8 cellular contexts compared by ENCODE assay signal in genomic region chr2:63488118-63488713, GRCh38.
DNase-seq lines count a peak whose midpoint lies in the region; ATAC-seq and TF ChIP-seq lines count a peak whose summit lies in the region.

No MANE protein-coding gene starts in this region.

- no peak overlapping the region for H3K9ac ChIP-seq in mesendoderm (ENCODE audit: low read length)

- no peaks in the 10 kb centered on the region for H3K79me2 ChIP-seq in mesendoderm (ENCODE audit: control insufficient read depth, insufficient read depth, low read length)

- no peaks in the 10 kb centered on the region for H3K4me1 Mint-ChIP-seq in activated naive CD8-positive, alpha-beta T cell treated with anti-CD3 and anti-CD28 coated beads, Interleukin-2, amount 50 U/mL, for 24 hours
- H3K4me1 Mint-ChIP-seq in activated naive CD8-positive, alpha-beta T cell treated with anti-CD3 and anti-CD28 coated beads for 36 hours, result no peaks in the 10 kb centered on the region
- H3K4me1 Mint-ChIP-seq in brain, result no peaks in the 10 kb centered on the region

- no peak overlapping the region for H2BK5ac ChIP-seq in mesendoderm (ENCODE audit: low read length)

- peak; percentile 64 to 82 for TF ChIP-seq CTCF in brain (conservative IDR thresholded peaks at IDR 0.05)

- no peaks in the 10 kb centered on the region for H3K36me3 Mint-ChIP-seq in activated naive CD8-positive, alpha-beta T cell treated with anti-CD3 and anti-CD28 coated beads, Interleukin-2, amount 50 U/mL, for 24 hours (ENCODE audit: low read depth)
- H3K36me3 Mint-ChIP-seq in activated naive CD8-positive, alpha-beta T cell treated with anti-CD3 and anti-CD28 coated beads for 36 hours, result no peaks in the 10 kb centered on the region
- no peaks in the 10 kb centered on the region for H3K36me3 Mint-ChIP-seq in brain

- no peaks in the 10 kb centered on the region for H3K9me3 ChIP-seq in MG63

- H3K4me3 Mint-ChIP-seq in activated naive CD8-positive, alpha-beta T cell treated with anti-CD3 and anti-CD28 coated beads, Interleukin-2, amount 50 U/mL, for 24 hours, result no peak overlapping the region
- no peak overlapping the region for H3K4me3 Mint-ChIP-seq in activated naive CD8-positive, alpha-beta T cell treated with anti-CD3 and anti-CD28 coated beads for 36 hours
- H3K4me3 Mint-ChIP-seq in brain, result no peak overlapping the region

- no peaks in the 10 kb centered on the region for H3K79me1 ChIP-seq in mesendoderm (ENCODE audit: low read length)

- H3K23ac ChIP-seq in mesendoderm (ENCODE audit: low read length), result no peak overlapping the region

- H3K4me1 ChIP-seq in mesendoderm (ENCODE audit: control insufficient read depth, low read depth, low read length), result no peaks in the 10 kb centered on the region

- DNase-seq in activated naive CD8-positive, alpha-beta T cell treated with anti-CD3 and anti-CD28 coated beads, Interleukin-2, amount 50 U/mL, for 24 hours, result peak; percentile 4
- no peak for DNase-seq in activated naive CD8-positive, alpha-beta T cell treated with anti-CD3 and anti-CD28 coated beads for 36 hours
- peak; percentile 4 for DNase-seq in MG63
- DNase-seq in mesendoderm, result peak; percentile 28

- WGBS in mesendoderm (ENCODE audit: extremely low coverage, insufficient coverage, low lambda C conversion rate), result no CpG with 5 or more reads among the region's 2 CpGs

- H4K5ac ChIP-seq in mesendoderm (ENCODE audit: low read length), result no peak overlapping the region

- no peak overlapping the region for H4K8ac ChIP-seq in mesendoderm (ENCODE audit: low read depth, low read length)

- H2AK5ac ChIP-seq in mesendoderm (ENCODE audit: low read length), result no peak overlapping the region

- no peaks in the 10 kb centered on the region for H3K27me3 Mint-ChIP-seq in activated naive CD8-positive, alpha-beta T cell treated with anti-CD3 and anti-CD28 coated beads, Interleukin-2, amount 50 U/mL, for 24 hours
- no peaks in the 10 kb centered on the region for H3K27me3 Mint-ChIP-seq in activated naive CD8-positive, alpha-beta T cell treated with anti-CD3 and anti-CD28 coated beads for 36 hours
- no peaks in the 10 kb centered on the region for H3K27me3 Mint-ChIP-seq in brain

- no peak overlapping the region for H3K4ac ChIP-seq in mesendoderm (ENCODE audit: low read depth, low read length)

- no peak overlapping the region for H3K27ac ChIP-seq in mesendoderm (ENCODE audit: low read depth, low read length)

- H3K27me3 ChIP-seq in MG63 (no peaks in the 10 kb centered on the region), mesendoderm (ENCODE audit: insufficient read depth, low read length, poor library complexity) (no peaks in the 10 kb centered on the region)

- H2BK15ac ChIP-seq in mesendoderm (replicated peaks; ENCODE audit: low read depth), result no peak overlapping the region

- no peak overlapping the region for H3K56ac ChIP-seq in mesendoderm (ENCODE audit: low read length)

- no peak overlapping the region for H2BK120ac ChIP-seq in mesendoderm (ENCODE audit: low read depth, low read length)

- no peak for ATAC-seq in activated naive CD8-positive, alpha-beta T cell treated with anti-CD3 and anti-CD28 coated beads, Interleukin-2, amount 50 U/mL, for 24 hours
- ATAC-seq in GM19397 (IDR thresholded peaks at IDR 0.05; ENCODE audit: unreplicated experiment), result no peak
- ATAC-seq in HG03342 (IDR thresholded peaks at IDR 0.05; ENCODE audit: unreplicated experiment), result no peak
- no peak for ATAC-seq in HG03520 (IDR thresholded peaks at IDR 0.05; ENCODE audit: unreplicated experiment)

- H3K9me3 Mint-ChIP-seq in activated naive CD8-positive, alpha-beta T cell treated with anti-CD3 and anti-CD28 coated beads, Interleukin-2, amount 50 U/mL, for 24 hours, result no peaks in the 10 kb centered on the region
- H3K9me3 Mint-ChIP-seq in activated naive CD8-positive, alpha-beta T cell treated with anti-CD3 and anti-CD28 coated beads for 36 hours, result no peaks in the 10 kb centered on the region
- H3K9me3 Mint-ChIP-seq in brain, result no peaks in the 10 kb centered on the region

- no peak overlapping the region for H3K4me3 ChIP-seq in MG63
- H3K4me3 ChIP-seq in mesendoderm (ENCODE audit: low read length), result no peak overlapping the region

- no peak overlapping the region for H3K18ac ChIP-seq in mesendoderm (ENCODE audit: low read length)

- H3K36me3 ChIP-seq in MG63 (no peaks in the 10 kb centered on the region), mesendoderm (ENCODE audit: control insufficient read depth, insufficient read depth, low read length) (no peaks in the 10 kb centered on the region)

- H3K4me2 ChIP-seq in mesendoderm (ENCODE audit: low read length), result no peak overlapping the region

- no peak overlapping the region for H3K27ac Mint-ChIP-seq in activated naive CD8-positive, alpha-beta T cell treated with anti-CD3 and anti-CD28 coated beads, Interleukin-2, amount 50 U/mL, for 24 hours
- no peak overlapping the region for H3K27ac Mint-ChIP-seq in activated naive CD8-positive, alpha-beta T cell treated with anti-CD3 and anti-CD28 coated beads for 36 hours
- H3K27ac Mint-ChIP-seq in brain, result no peak overlapping the region
